16 cellular contexts compared by ENCODE assay signal in the genomic region with DNA sequence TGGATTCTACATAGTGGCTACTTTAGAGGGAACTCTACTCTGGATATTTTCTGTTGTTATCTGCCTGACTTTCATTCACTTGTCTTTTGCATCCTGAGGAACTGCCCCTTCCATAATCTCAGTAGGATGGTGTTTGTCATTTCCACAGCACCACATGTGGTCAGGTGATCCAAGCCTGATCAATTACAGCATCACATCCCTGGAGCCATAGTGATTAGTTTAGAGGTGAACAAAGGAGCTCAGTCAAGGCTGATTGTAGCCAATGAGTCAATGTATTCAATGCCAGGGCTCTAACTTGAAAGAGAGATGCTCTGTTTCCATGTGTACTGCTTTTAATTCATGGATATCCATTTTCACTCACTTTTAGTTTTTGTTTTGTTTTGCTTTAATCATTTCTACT.
"Had no signal": no experiment of that assay in that cellular context is flagged by ENCODE, and none has a peak within 500 bp of the region (broad histone marks: within the 10 kb centered on the region; RNA-seq: fewer than 3 reads in every experiment).

No MANE protein-coding gene starts in this region.

- H3K9me3 ChIP-seq: MG63 had no signal

- H3K27me3 ChIP-seq: MG63 had no signal

- H3K36me3 ChIP-seq: MG63 had no signal

- DNase-seq: KBM-7, MG63, NCI-H1092 treated with DMSO at 0.1 percent for 48 hours, NCI-H1436, NCI-H187, NCI-H2029, NCI-H2081 treated with DMSO at 0.1 percent for 48 hours, NCI-H2171, NCI-H226, NCI-H446, NCI-H510A, NCI-H526, NCI-H774, RPMI8226, SHP77 had no signal

- ATAC-seq: SK-N-SH treated with all-trans-retinoic acid at 6 μM for 48 hours had no signal

- H3K4me3 ChIP-seq: MG63 had no signal
